8 cellular contexts compared by ENCODE assay signal in genomic region chr1:6197746-6198427, GRCh38. TPM values are rescaled to one million over a fixed set of nuclear protein-coding genes. Genes with fewer than 3 reads are reported as not detected.
DNase-seq lines count a peak whose midpoint lies in the region; ATAC-seq and TF ChIP-seq lines count a peak whose summit lies in the region.

No MANE protein-coding gene starts in this region.

- H2AFZ ChIP-seq in ACC112 (ENCODE audit: low read length, unreplicated experiment): no peak overlapping the region

- H3K27me3 ChIP-seq in ACC112 (ENCODE audit: insufficient read depth, low read length): no peaks in the 10 kb centered on the region

- H3K27me3 Mint-ChIP-seq in IgD-negative memory B cell (no peaks in the 10 kb centered on the region), brain (peaks cover 4% of the 10 kb centered on the region), mesothelial cell of epicardium (ENCODE audit: low read depth) (no peaks in the 10 kb centered on the region)

- no peak for DNase-seq in mesothelial cell of epicardium (ENCODE audit: low spot score in 2 of 2, unreplicated experiment in 2 of 2)
- no peak for DNase-seq in GM10266 (ENCODE audit: extremely low spot score)
- no peak for DNase-seq in NCI-H748 (lab: John Stamatoyannopoulos, UW; ENCODE audit: unreplicated experiment)
- no peak for DNase-seq in GF-D8 (lab: John Stamatoyannopoulos, UW)

- peak overlapping the region; percentile 84 for H3K4me3 ChIP-seq in ACC112 (ENCODE audit: low read depth, low read length)

- peaks cover 4% of the 10 kb centered on the region for H3K36me3 Mint-ChIP-seq in IgD-negative memory B cell
- H3K36me3 Mint-ChIP-seq in brain: peaks cover 46% of the 10 kb centered on the region
- peaks cover 18% of the 10 kb centered on the region for H3K36me3 Mint-ChIP-seq in mesothelial cell of epicardium

- peaks cover 51% of the 10 kb centered on the region for H3K79me2 ChIP-seq in ACC112 (ENCODE audit: control insufficient read depth, insufficient read depth, low read length, unreplicated experiment)

- peak overlapping the region; percentile 79 to 86 (median 81) for H3K27ac Mint-ChIP-seq in IgD-negative memory B cell
- peak overlapping the region; percentile 80 to 100 (median 92) for H3K27ac Mint-ChIP-seq in brain
- peak overlapping the region; percentile 90 for H3K27ac Mint-ChIP-seq in mesothelial cell of epicardium

- H3K4me1 Mint-ChIP-seq in IgD-negative memory B cell (peaks cover 31 to 35% (median 35%) of the 10 kb centered on the region in 3 donors), brain (peaks cover 48% of the 10 kb centered on the region), mesothelial cell of epicardium (peaks cover 31% of the 10 kb centered on the region)

- peaks cover 20% of the 10 kb centered on the region for H3K36me3 ChIP-seq in ACC112 (ENCODE audit: insufficient read depth, low read length)

- no peak for ATAC-seq in HG03039 (IDR thresholded peaks at IDR 0.05; ENCODE audit: unreplicated experiment)

- H3K4me3 Mint-ChIP-seq in IgD-negative memory B cell: peak overlapping the region; percentile 89 to 99 (median 94)
- peak overlapping the region; percentile 86 to 99 (median 94) for H3K4me3 Mint-ChIP-seq in brain
- peak overlapping the region; percentile 83 for H3K4me3 Mint-ChIP-seq in mesothelial cell of epicardium

- TF ChIP-seq CTCF in brain (conservative IDR thresholded peaks at IDR 0.05): no peak
- TF ChIP-seq CTCF in mesothelial cell of epicardium (IDR thresholded peaks at IDR 0.05; ENCODE audit: unreplicated experiment): no peak
- no peak for TF ChIP-seq CTCF in GM10266 (IDR thresholded peaks at IDR 0.05; ENCODE audit: control insufficient read depth, insufficient read depth, low read depth, missing control alignments)

- 0 out of 2 replicates have a peak overlapping the region, but pooled peaks have one; percentile 48 for H3K27ac ChIP-seq in ACC112 (ENCODE audit: low read depth, low read length)

- H3K9me3 Mint-ChIP-seq in IgD-negative memory B cell (no peaks in the 10 kb centered on the region), brain (peaks cover 0 to 3% (median 0%) of the 10 kb centered on the region in 5 experiments), mesothelial cell of epicardium (no peaks in the 10 kb centered on the region)

- peaks cover 18% of the 10 kb centered on the region for H3K4me1 ChIP-seq in ACC112 (ENCODE audit: control insufficient read depth, insufficient read depth, low read length, unreplicated experiment)

RNA-seq across cellular contexts. Expression of gene RPL22, which starts 1.5 kb away (rescaled TPM):
- 302 TPM for polyA plus RNA-seq in IgD-negative memory B cell
- 808 TPM for polyA plus RNA-seq in brain (ENCODE audit: insufficient read depth, low read depth, low replicate concordance)
- total RNA-seq in mesothelial cell of epicardium: 411 to 435 TPM (median 426 TPM) in 3 replicates

RNA-seq across cellular contexts. Expression of gene RNF207, which starts 8.0 kb away (rescaled TPM):
- 0.23 TPM for polyA plus RNA-seq in IgD-negative memory B cell
- 0.41 TPM for polyA plus RNA-seq in brain (ENCODE audit: insufficient read depth, low read depth, low replicate concordance)
- total RNA-seq in mesothelial cell of epicardium: 467 to 481 TPM (median 477 TPM) in 3 replicates

RNA-seq across cellular contexts. Expression of gene CHD5, which starts 17.8 kb away (rescaled TPM):
- polyA plus RNA-seq in IgD-negative memory B cell (not detected), brain (ENCODE audit: insufficient read depth, low read depth, low replicate concordance) (13.5 TPM)
- 4.8 to 4.9 TPM (median 4.9 TPM) in 3 replicates for total RNA-seq in mesothelial cell of epicardium

RNA-seq across cellular contexts. Expression of gene ICMT, which starts 37.9 kb away (rescaled TPM):
- polyA plus RNA-seq in IgD-negative memory B cell (14.2 TPM), brain (ENCODE audit: insufficient read depth, low read depth, low replicate concordance) (68.0 TPM)
- total RNA-seq in mesothelial cell of epicardium: 35.1 to 39.8 TPM (median 39.3 TPM) in 3 replicates

RNA-seq across cellular contexts. Expression of gene HES3, which starts 46.1 kb away (rescaled TPM):
- polyA plus RNA-seq in IgD-negative memory B cell (not detected), brain (ENCODE audit: insufficient read depth, low read depth, low replicate concordance) (not detected)
- not detected in 3 replicates for total RNA-seq in mesothelial cell of epicardium

Comparison
In these comparisons a context has a peak if more than half of its experiments do, and no peak if none do; other contexts are left out.
1. RNA of gene CHD5, which starts 17.8 kb away (polyA plus RNA-seq): 13.5 TPM in brain (single experiment); not detected in IgD-negative memory B cell (single experiment); every median in the first group is over 10 times any median in the second.
2. Peak in every context shown above with its lines, with median percentiles within 50 percentile points of each other: H3K27ac Mint-ChIP-seq and H3K4me3 Mint-ChIP-seq.